In genomic region chr5:148418511-148418910, GRCh38 we compare ENCODE assay signal across 18 cellular contexts.
"Had no signal": no experiment of that assay in that cellular context is flagged by ENCODE, and none has a peak within 500 bp of the region (broad histone marks: within the 10 kb centered on the region; RNA-seq: fewer than 3 reads in every experiment).

No MANE protein-coding gene starts in this region.

- DNase-seq: activated CD4-positive, alpha-beta T cell treated with anti-CD3 and anti-CD28 coated beads, Interleukin-2, amount 10 ng/mL, durations not matched to agents 7 days and 5 days; activated CD4-positive, CD25-positive, alpha-beta regulatory T cell; activated effector memory CD4-positive, alpha-beta T cell treated with Interleukin-2 at 50 U/mL for 16 hours; activated naive CD4-positive, alpha-beta T cell treated with anti-CD3 and anti-CD28 coated beads, Interleukin-2, amount 50 U/mL, for 16 hours; amygdala; body of pancreas; effector CD8-positive, alpha-beta T cell; esophagus squamous epithelium; foreskin melanocyte; mammary epithelial cell; natural killer cell; stimulated activated CD4-positive, alpha-beta T cell treated with anti-CD3 and anti-CD28 coated beads, Interleukin-4, amount 100 ng/mL, for 24 hours; stimulated activated naive CD4-positive, alpha-beta T cell treated with Interleukin-2 at 50 U/mL for 16 hours; substantia nigra; T-helper 2 cell; transverse colon had no signal

- H3K4me3 Mint-ChIP-seq: activated CD4-positive, alpha-beta T cell treated with anti-CD3 and anti-CD28 coated beads, Interleukin-2, amount 10 ng/mL, durations not matched to agents 7 days and 5 days; natural killer cell had no signal

- FAIRE-seq: endothelial cell of umbilical vein had no signal

- ATAC-seq: body of pancreas, natural killer cell had no signal

- H3K4me1 Mint-ChIP-seq: activated CD4-positive, alpha-beta T cell treated with anti-CD3 and anti-CD28 coated beads, Interleukin-2, amount 10 ng/mL, durations not matched to agents 7 days and 5 days had no signal

- H3K9me3 Mint-ChIP-seq: activated CD4-positive, alpha-beta T cell treated with anti-CD3 and anti-CD28 coated beads, Interleukin-2, amount 10 ng/mL, durations not matched to agents 7 days and 5 days; natural killer cell had no signal

- H3K4me1 ChIP-seq: body of pancreas, esophagus squamous epithelium, transverse colon had no signal

- H3K9me3 ChIP-seq: body of pancreas, esophagus squamous epithelium, transverse colon had no signal

- H3K27ac ChIP-seq: body of pancreas, esophagus squamous epithelium, skin epidermis, transverse colon had no signal

- H3K27me3 Mint-ChIP-seq: activated CD4-positive, alpha-beta T cell treated with anti-CD3 and anti-CD28 coated beads, Interleukin-2, amount 10 ng/mL, durations not matched to agents 7 days and 5 days had no signal

- H3K27me3 ChIP-seq: body of pancreas, esophagus squamous epithelium, transverse colon had no signal

- H3K4me3 ChIP-seq: body of pancreas, esophagus squamous epithelium, skin epidermis, transverse colon had no signal

- H3K27ac Mint-ChIP-seq: activated CD4-positive, alpha-beta T cell treated with anti-CD3 and anti-CD28 coated beads, Interleukin-2, amount 10 ng/mL, durations not matched to agents 7 days and 5 days had no signal
